ENCODE assay signal across 20 cellular contexts in genomic region chr3:169298247-169298992, GRCh38.
DNase-seq lines count a peak whose midpoint lies in the region; ATAC-seq, FAIRE-seq and TF ChIP-seq lines count a peak whose summit lies in the region.
"Had no signal": no experiment of that assay in that cellular context is flagged by ENCODE, and none has a peak within 500 bp of the region (broad histone marks: within the 10 kb centered on the region; RNA-seq: fewer than 3 reads in every experiment).

No MANE protein-coding gene starts in this region.

- TF ChIP-seq CTCF in heart left ventricle (IDR thresholded peaks at IDR 0.05) (no peak), transverse colon (IDR thresholded peaks at IDR 0.05) (peak in 1 of 5 experiments; percentile 13), natural killer cell (IDR thresholded peaks at IDR 0.05) (no peak)

- H3K27me3 ChIP-seq in heart left ventricle (no peaks in the 10 kb centered on the region), transverse colon (no peaks in the 10 kb centered on the region)

- H3K36me3 Mint-ChIP-seq in natural killer cell: no peaks in the 10 kb centered on the region

- no peak for DNase-seq in heart left ventricle
- DNase-seq in left cardiac atrium: no peak
- peak; percentile 18 for DNase-seq in left kidney (ENCODE audit: low read depth, low spot score)
- peak; percentile 17 for DNase-seq in transverse colon
- no peak for DNase-seq in GM19239 (ENCODE audit: insufficient read length, low spot score)
- DNase-seq in NCI-H774 (lab: John Stamatoyannopoulos, UW): no peak
- DNase-seq in natural killer cell: no peak
- DNase-seq: DMS 273 treated with DMSO at 0.1 percent for 48 hours, GM23248, HCEC 1CT, NCI-H1105, NCI-H1694, NCI-H2081 treated with DMSO at 0.1 percent for 48 hours, NCI-H510A, OCI-M1 had no signal

- intact Hi-C loops in heart left ventricle (cut with DNase I): loop anchor here in 7 of 10 donors (2.0 to 10.0 kb wide), 7 partner anchors 74 to 366 kb away; partner anchors contain the start of gene MECOM (in 6 of the 7)
- intact Hi-C loops in left cardiac atrium (cut with DNase I): no loop called here
- intact Hi-C loops in transverse colon (cut with DNase I; ENCODE audit: low total_unique reads): no loop called here
- intact Hi-C loops in natural killer cell (cut with micrococcal nuclease): no loop called here

- H3K4me1 ChIP-seq in heart left ventricle (peaks cover 0 to 19% (median 0%) of the 10 kb centered on the region in 12 donors), transverse colon (peaks cover 0 to 43% (median 15%) of the 10 kb centered on the region in 4 donors)

- no peak overlapping the region for H3K27ac Mint-ChIP-seq in natural killer cell
- H3K27ac Mint-ChIP-seq: B cell had no signal

- TF ChIP-seq POLR2A in heart left ventricle (IDR thresholded peaks at IDR 0.05) (no peak), transverse colon (IDR thresholded peaks at IDR 0.05) (no peak)

- H3K4me3 ChIP-seq in heart left ventricle (no peak overlapping the region), transverse colon (no peak overlapping the region)
- H3K4me3 ChIP-seq: GM23248, K562 had no signal

- H3K27ac ChIP-seq in heart left ventricle (peak overlapping the region in 7 of 12 donors; percentile 18 to 60 (median 51)), transverse colon (peak overlapping the region; percentile 67 to 83 (median 76))
- H3K27ac ChIP-seq: 22Rv1, GM23248, RWPE1 had no signal

- no peak overlapping the region for H3K4me3 Mint-ChIP-seq in natural killer cell
- H3K4me3 Mint-ChIP-seq: B cell had no signal

- ATAC-seq in heart left ventricle: no peak
- ATAC-seq in left cardiac atrium: no peak
- no peak for ATAC-seq in natural killer cell
- ATAC-seq: K562 had no signal

- WGBS in heart left ventricle, 4 donors: 67 to 87% (median 74%) methylated on average over 6 of the region's 6 CpGs
- 48 to 50% methylated on average over 6 of the region's 6 CpGs for WGBS in transverse colon (ENCODE audit: low coverage in 1 of 2), 2 donors

- FAIRE-seq in TTC549 (lab: Jason Lieb, UNC) (peak; percentile 60), GM19239 (lab: Jason Lieb, UNC) (no peak)
- FAIRE-seq: K562 had no signal

- peaks cover 0 to 2% of the 10 kb centered on the region in 2 donors for H3K9me3 Mint-ChIP-seq in natural killer cell

- no peak for TF ChIP-seq EP300 in transverse colon (IDR thresholded peaks at IDR 0.05; ENCODE audit: low read depth)

- in situ Hi-C loops in transverse colon (cut with MboI; ENCODE audit: low pct_ligation_motif_present in 1 of 4, low pct_unique_long_range_greater_than_20kb in 1 of 4, low sequenced_read_pairs in 3 of 4): no loop called here

- H3K9me3 ChIP-seq in heart left ventricle: no peaks in the 10 kb centered on the region
- no peaks in the 10 kb centered on the region for H3K9me3 ChIP-seq in transverse colon

- H3K27me3 Mint-ChIP-seq in natural killer cell (ENCODE audit: low read depth in 2 of 2): no peaks in the 10 kb centered on the region

- no peaks in the 10 kb centered on the region for H3K4me1 Mint-ChIP-seq in natural killer cell
- H3K4me1 Mint-ChIP-seq: B cell had no signal

- H3K36me3 ChIP-seq in heart left ventricle (no peaks in the 10 kb centered on the region), transverse colon (no peaks in the 10 kb centered on the region)

Comparison
In these comparisons a context has a peak if more than half of its experiments do, and no peak if none do; other contexts are left out.
1. intact Hi-C loops: an anchor here in heart left ventricle (2.0 to 10.0 kb wide); none called in left cardiac atrium, transverse colon and natural killer cell.
2. DNase-seq: peak in left kidney (single experiment) and transverse colon (single experiment); none in heart left ventricle (0 of 5), left cardiac atrium (single experiment), GM19239 (single experiment), NCI-H774 (single experiment) and natural killer cell (single experiment).